Comparison of ENCODE assay signal across 1 cellular context in the genomic region with DNA sequence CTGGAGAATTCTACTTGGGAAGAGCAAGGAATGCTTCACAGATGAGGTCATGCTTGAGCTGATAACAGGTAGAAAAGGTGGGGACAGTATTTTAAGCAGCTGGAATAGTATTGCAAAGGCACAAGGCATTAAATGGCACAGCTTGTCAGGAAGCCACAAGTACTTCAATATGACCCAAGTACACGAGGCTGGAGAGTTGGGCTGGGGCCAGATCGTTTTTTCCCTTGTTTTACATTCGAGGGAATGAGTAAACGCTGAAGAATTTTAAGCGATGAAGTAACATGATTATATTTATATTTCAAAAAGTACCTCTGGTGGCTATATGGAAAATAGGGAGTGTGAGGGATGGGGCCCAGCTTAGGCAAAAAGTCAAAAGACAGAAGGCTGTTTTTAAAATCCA.
TF ChIP-seq lines count a peak whose summit lies in the region.

No MANE protein-coding gene starts in this region.

TF ChIP-seq in WTC11, 78 proteins besides CTCF, POLR2A, EP300 and RAD21 (continued from another document):
- TF ChIP-seq E2F5 (CRISPR knock-in tag; IDR thresholded peaks at IDR 0.05): no peak
- no peak for TF ChIP-seq ZNF232 (CRISPR knock-in tag; IDR thresholded peaks at IDR 0.05)
- no peak for TF ChIP-seq PRRX2 (CRISPR knock-in tag; IDR thresholded peaks at IDR 0.05)
